ENCODE assay signal across 9 cellular contexts in genomic region chr4:40840985-40841571, GRCh38.
DNase-seq lines count a peak whose midpoint lies in the region; ATAC-seq, FAIRE-seq and TF ChIP-seq lines count a peak whose summit lies in the region.
"Had no signal": no experiment of that assay in that cellular context is flagged by ENCODE, and none has a peak within 500 bp of the region (broad histone marks: within the 10 kb centered on the region; RNA-seq: fewer than 3 reads in every experiment).

No MANE protein-coding gene starts in this region.

- in situ Hi-C loops in HepG2 (cut with HindIII; ENCODE audit: extremely low pct_ligation_motif_present, low pct_unique_long_range_greater_than_20kb) = no loop called here

- WGBS in HepG2 (ENCODE audit: low lambda C conversion rate) = 82% methylated on average over 7 of the region's 7 CpGs

- peak; percentile 94 for TF ChIP-seq CTCF in choroid plexus epithelial cell (conservative IDR thresholded peaks at IDR 0.05; ENCODE audit: low read depth, low read length)
- TF ChIP-seq CTCF in HepG2 (CRISPR knock-in tag; IDR thresholded peaks at IDR 0.05) = peak; percentile 84

- no TSS peak for BruUV-seq in HepG2 (replicated peaks; lab: Mats Ljungman, UMichigan)

- intact Hi-C loops in HepG2 (cut with micrococcal nuclease; ENCODE audit: unreplicated experiment) = loop anchor here (1.0 kb wide), 1 partner anchor 56 kb away; no protein-coding TSS in a partner anchor

- H2AFZ ChIP-seq in HepG2 (ENCODE audit: low read length) = no peak overlapping the region

- TF ChIP-seq EP300 in HepG2 (IDR thresholded peaks at IDR 0.05; ENCODE audit: low read depth in 2 of 2, low read length in 2 of 2) (no peak), HepG2 (CRISPR knock-in tag; IDR thresholded peaks at IDR 0.05; ENCODE audit: borderline replicate concordance) (no peak)

- H3K79me2 ChIP-seq in HepG2 (ENCODE audit: insufficient read depth, low read length) = no peaks in the 10 kb centered on the region

- DNase-seq in DMS 273 (lab: John Stamatoyannopoulos, UW; ENCODE audit: unreplicated experiment) (peak; percentile 69), DMS 273 treated with DMSO at 0.1 percent for 48 hours (lab: John Stamatoyannopoulos, UW) (no peak), NCI-H2227 (lab: John Stamatoyannopoulos, UW; ENCODE audit: unreplicated experiment) (peak; percentile 70), choroid plexus epithelial cell (ENCODE audit: low read depth) (peak; percentile 94), HepG2 (ENCODE audit: low spot score) (peak; percentile 70)
- DNase-seq in stimulated activated CD4-positive, alpha-beta T cell treated with anti-CD3 and anti-CD28 coated beads, Interleukin-4, amount 100 ng/mL, for 4 hours = peak; percentile 73 to 75

- peak; percentile 64 for ATAC-seq in HG03064 (IDR thresholded peaks at IDR 0.05; ENCODE audit: low read depth, unreplicated experiment)
- ATAC-seq in activated CD4-positive, CD25-positive, alpha-beta regulatory T cell treated with anti-CD3 and anti-CD28 coated beads, Interleukin-2, amount 50 U/mL, for 24 hours = peak; percentile 88 to 92
- ATAC-seq in HepG2 = peak; percentile 89

- no peaks in the 10 kb centered on the region for H3K9me3 ChIP-seq in HepG2 (ENCODE audit: low read length)

- H3K4me3 ChIP-seq in choroid plexus epithelial cell (ENCODE audit: low read depth, low read length) (no peak overlapping the region), HepG2 (replicated peaks in 1 of 3; ENCODE audit: insufficient read depth in 1 of 3, low read depth in 2 of 3, low read length in 3 of 3) (no peak overlapping the region)

- no peaks in the 10 kb centered on the region for H3K27me3 ChIP-seq in HepG2 (ENCODE audit: control insufficient read depth in 1 of 2, insufficient read depth in 2 of 2, low read length in 2 of 2)

- no peaks in the 10 kb centered on the region for H4K20me1 ChIP-seq in HepG2 (ENCODE audit: insufficient read depth, low read length)

- no peak for TF ChIP-seq POLR2A in HepG2 (IDR thresholded peaks at IDR 0.05; ENCODE audit: insufficient read depth in 1 of 2, low read depth in 2 of 2, low read length in 2 of 2)

- H3K36me3 ChIP-seq in HepG2 (replicated peaks in 1 of 2; ENCODE audit: control insufficient read depth in 1 of 2, insufficient read depth in 2 of 2, low read length in 2 of 2) = 0 out of 5 replicates have a peak, but pooled peaks cover 1 to 5% of the 10 kb centered on the region in 2 experiments

- no peak overlapping the region for H3K9ac ChIP-seq in HepG2 (ENCODE audit: insufficient read depth, low read depth, low read length)

- H3K4me2 ChIP-seq in HepG2 (ENCODE audit: low read depth, low read length) = no peak overlapping the region

- POLR2A ChIA-PET in HepG2 (lab: Yijun Ruan, JAX) = interaction anchor here (0.6 kb wide), 1 partner anchor 9 kb away, joined by 3 read pairs; no protein-coding TSS in a partner anchor

- peaks cover 17% of the 10 kb centered on the region for H3K4me1 ChIP-seq in HepG2 (ENCODE audit: insufficient read depth, low read length)

- FAIRE-seq in HepG2 (lab: Jason Lieb, UNC) = peak; percentile 79
- FAIRE-seq: A204.1 had no signal

- TF ChIP-seq RAD21 in HepG2 (CRISPR knock-in tag; IDR thresholded peaks at IDR 0.05) = peak; percentile 29; the same call in 1 of the 2 replicates

- H3K27ac ChIP-seq in HepG2 (ENCODE audit: extremely low read length, insufficient read depth, low read length) = no peak overlapping the region

- CTCF ChIA-PET in HepG2 (lab: Yijun Ruan, JAX; ENCODE audit: low intra/inter-chr PET ratio, low total read pairs) = interaction anchor here (1.5 kb wide), 1 partner anchor 56 kb away, joined by 5 read pairs; no protein-coding TSS in a partner anchor

TF ChIP-seq in HepG2, 621 proteins besides CTCF, POLR2A, EP300 and RAD21 (continues in another document):
- TF ChIP-seq SNAPC4 (CRISPR knock-in tag; IDR thresholded peaks at IDR 0.05) (no peak), TOE1 (CRISPR knock-in tag; IDR thresholded peaks at IDR 0.05) (no peak), ZNF556 (CRISPR knock-in tag; IDR thresholded peaks at IDR 0.05; ENCODE audit: borderline replicate concordance) (no peak), MATR3 (CRISPR knock-in tag; IDR thresholded peaks at IDR 0.05) (no peak), ZNF580 (CRISPR knock-in tag; IDR thresholded peaks at IDR 0.05; ENCODE audit: borderline replicate concordance, low read depth) (no peak; the same call in 1 of the 2 replicates), ZNF615 (CRISPR knock-in tag; IDR thresholded peaks at IDR 0.05; ENCODE audit: borderline replicate concordance) (no peak), PRDM15 (CRISPR knock-in tag; IDR thresholded peaks at IDR 0.05) (no peak), ZNF33B (CRISPR knock-in tag; IDR thresholded peaks at IDR 0.05) (no peak), ZBTB14 (CRISPR knock-in tag; IDR thresholded peaks at IDR 0.05) (no peak), ZNF563 (CRISPR knock-in tag; IDR thresholded peaks at IDR 0.05) (no peak), SMYD3 (CRISPR knock-in tag; IDR thresholded peaks at IDR 0.05) (no peak), ZNF543 (CRISPR knock-in tag; IDR thresholded peaks at IDR 0.05) (no peak), ZNF124 (CRISPR knock-in tag; IDR thresholded peaks at IDR 0.05) (no peak), TCF7 (IDR thresholded peaks at IDR 0.05; ENCODE audit: low read depth) (no peak)
